Comparison of ENCODE assay signal across 8 cellular contexts in genomic region chr5:127072861-127073846, GRCh38.
DNase-seq lines count a peak whose midpoint lies in the region; ATAC-seq, FAIRE-seq and TF ChIP-seq lines count a peak whose summit lies in the region.

Gene C5orf63 (minus strand): TSS chr5:127073502. CDS start chr5:127058995, 14,507 bp downstream.

- DNase-seq in DMS53 (lab: John Stamatoyannopoulos, UW) (peak; percentile 89), HuH-7.5 (ENCODE audit: low spot score) (peak; percentile 55), T-helper 22 cell (ENCODE audit: low read depth) (peak; percentile 28), astrocyte of the cerebellum (ENCODE audit: low read depth) (no peak), NCI-H226 (no peak)
- DNase-seq in stimulated activated CD4-positive, alpha-beta T cell treated with anti-CD3 and anti-CD28 coated beads, Interleukin-1b, Interleukin-23, amount 100 ng/mL, for 48 hours = peak; percentile 79

- in situ Hi-C loops in astrocyte of the cerebellum (cut with HindIII; ENCODE audit: low sequenced_read_pairs) = no loop called here

- peak; percentile 100 for ATAC-seq in GM21515 (IDR thresholded peaks at IDR 0.05; ENCODE audit: unreplicated experiment)

- no peak for TF ChIP-seq CTCF in astrocyte of the cerebellum (IDR thresholded peaks at IDR 0.05; ENCODE audit: low read depth, low read length, missing control alignments)

- H3K4me3 ChIP-seq in astrocyte of the cerebellum (ENCODE audit: low read depth, low read length) = peak within 1 kb of the TSS; percentile 56

- peak; percentile 68 for FAIRE-seq in islet of Langerhans (lab: Jason Lieb, UNC)

Comparison
In these comparisons a context has a peak if more than half of its experiments do, and no peak if none do; other contexts are left out.
1. DNase-seq: peak in DMS53 (single experiment), HuH-7.5 (single experiment), T-helper 22 cell (single experiment) and stimulated activated CD4-positive, alpha-beta T cell treated with anti-CD3 and anti-CD28 coated beads, Interleukin-1b, Interleukin-23, amount 100 ng/mL, for 48 hours (single experiment); none in astrocyte of the cerebellum (single experiment) and NCI-H226 (single experiment).